17 cellular contexts compared by ENCODE assay signal in genomic region chr12:121550974-121551631, GRCh38. TPM values are rescaled to one million over a fixed set of nuclear protein-coding genes. Genes with fewer than 3 reads are reported as not detected.
DNase-seq lines count a peak whose midpoint lies in the region; ATAC-seq, FAIRE-seq and TF ChIP-seq lines count a peak whose summit lies in the region.
"Had no signal": no experiment of that assay in that cellular context is flagged by ENCODE, and none has a peak within 500 bp of the region (broad histone marks: within the 10 kb centered on the region; RNA-seq: fewer than 3 reads in every experiment).

No MANE protein-coding gene starts in this region.

- POLR2A ChIA-PET in CD8-positive, alpha-beta memory T cell (lab: Charles Lee) = interaction anchor here (0.7 kb wide), 1 partner anchor 76 kb away, joined by 3 read pairs; the partner anchor contains the start of gene ORAI1
- POLR2A ChIA-PET in HEK293 (lab: Yijun Ruan, JAX) (no interaction called here), GM12878 (lab: Charles Lee) (interaction anchor here (0.6 to 4.7 kb wide), 6 partner anchors 14 to 118 kb away, joined by 3 to 37 read pairs (median 6); no protein-coding TSS in a partner anchor)

- H3K27me3 Mint-ChIP-seq in CD8-positive, alpha-beta memory T cell = no peaks in the 10 kb centered on the region

- CTCF ChIA-PET in CD8-positive, alpha-beta memory T cell (lab: Charles Lee) = interaction anchor here (0.7 to 12.7 kb wide), 9 partner anchors 9 to 132 kb away, joined by 3 to 150 read pairs (median 6); partner anchors contain the start of genes MORN3 and ORAI1
- CTCF ChIA-PET in HEK293 (lab: Yijun Ruan, JAX) (interaction anchor here (1.1 to 7.0 kb wide), 10 partner anchors 11 to 243 kb away, joined by 3 to 121 read pairs (median 9); partner anchors contain the start of genes MORN3, ORAI1, RHOF and TMEM120B), GM12878 (lab: Yijun Ruan, JAX) (interaction anchor here (1.1 to 6.3 kb wide), 6 partner anchors 9 to 131 kb away, joined by 5 to 80 read pairs (median 30); partner anchors contain the start of genes MORN3 and ORAI1)

- BruUV-seq in GM12878 (replicated peaks; lab: Mats Ljungman, UMichigan) = no TSS peak

- peaks cover 0 to 50% (median 9%) of the 10 kb centered on the region in 3 donors for H3K36me3 Mint-ChIP-seq in CD8-positive, alpha-beta memory T cell

- TF ChIP-seq CTCF in HEK293 (tag by site-specific recombination; IDR thresholded peaks at IDR 0.05) = no peak
- no peak for TF ChIP-seq CTCF in GM12878 (IDR thresholded peaks at IDR 0.05 in 2 of 3, conservative IDR thresholded peaks at IDR 0.05 in 1 of 3; ENCODE audit: control insufficient read depth in 2 of 3, extremely low read depth in 1 of 3, insufficient read depth in 1 of 3, low read depth in 3 of 3, low read length in 3 of 3)
- TF ChIP-seq CTCF in lower lobe of right lung (IDR thresholded peaks at IDR 0.05) = no peak
- TF ChIP-seq CTCF in vagina (IDR thresholded peaks at IDR 0.05) = no peak

- peaks cover 12% of the 10 kb centered on the region for H3K36me3 ChIP-seq in CD8-positive, alpha-beta memory T cell (ENCODE audit: insufficient read depth, low read length)
- H3K36me3 ChIP-seq in HEK293 (ENCODE audit: control insufficient read depth in 2 of 2, insufficient read depth in 1 of 2, low read length in 2 of 2) (peaks cover 5 to 28% of the 10 kb centered on the region in 2 experiments; a peak in 2 of 3 replicates), GM12878 (ENCODE audit: control insufficient read depth in 2 of 2, insufficient read depth in 2 of 2, low read length in 1 of 2) (peaks cover 0 to 4% of the 10 kb centered on the region in 2 experiments; a peak in 3 of 4 replicates), lower lobe of right lung (peaks cover 14% of the 10 kb centered on the region), vagina (no peaks in the 10 kb centered on the region)
- H3K36me3 ChIP-seq: MG63 had no signal

- no peaks in the 10 kb centered on the region for H3K79me2 ChIP-seq in GM12878 (ENCODE audit: control insufficient read depth, insufficient read depth, low read length)

- H3K4me3 ChIP-seq in CD8-positive, alpha-beta memory T cell (ENCODE audit: low read length) = no peak overlapping the region
- H3K4me3 ChIP-seq in HEK293 (ENCODE audit: low read depth, low read length) (no peak overlapping the region), GM12878 (no peak overlapping the region), lower lobe of right lung (no peak overlapping the region), vagina (no peak overlapping the region)
- H3K4me3 ChIP-seq: MG63 had no signal

- no peak overlapping the region for H3K4me3 Mint-ChIP-seq in CD8-positive, alpha-beta memory T cell
- H3K4me3 Mint-ChIP-seq: CD14-positive monocyte had no signal

- H3K27me3 ChIP-seq in CD8-positive, alpha-beta memory T cell (ENCODE audit: insufficient read depth, low read length, poor library complexity, severe bottlenecking) = no peaks in the 10 kb centered on the region
- H3K27me3 ChIP-seq in GM12878 (replicated peaks in 1 of 2; ENCODE audit: control insufficient read depth in 2 of 2, insufficient read depth in 2 of 2, low read length in 1 of 2) (no peaks in the 10 kb centered on the region), lower lobe of right lung (ENCODE audit: low read depth) (no peaks in the 10 kb centered on the region), vagina (no peaks in the 10 kb centered on the region)
- H3K27me3 ChIP-seq: MG63 had no signal

- H4K20me1 ChIP-seq in GM12878 (ENCODE audit: control insufficient read depth, insufficient read depth) = no peaks in the 10 kb centered on the region

- TF ChIP-seq POLR2A in GM12878 (IDR thresholded peaks at IDR 0.05; ENCODE audit: low read depth, low read length) = no peak
- no peak for TF ChIP-seq POLR2A in vagina (IDR thresholded peaks at IDR 0.05)

- peak; percentile 23 for ATAC-seq in GM12878
- peak; percentile 46 to 77 for ATAC-seq in lower lobe of right lung
- ATAC-seq in GM21529 (IDR thresholded peaks at IDR 0.05; ENCODE audit: unreplicated experiment) = no peak

- TF ChIP-seq RAD21 in GM12878 (IDR thresholded peaks at IDR 0.05; ENCODE audit: insufficient read depth, low read depth, low read length) = no peak

- no peak overlapping the region for H3K27ac ChIP-seq in CD8-positive, alpha-beta memory T cell (ENCODE audit: low read depth, low read length)
- no peak overlapping the region for H3K27ac ChIP-seq in HEK293 (ENCODE audit: extremely low read depth, low read depth, low read length)
- H3K27ac ChIP-seq in GM12878 (ENCODE audit: control insufficient read depth, insufficient read depth) = no peak overlapping the region
- H3K27ac ChIP-seq in lower lobe of right lung = no peak overlapping the region
- no peak overlapping the region for H3K27ac ChIP-seq in vagina

- peak overlapping the region; percentile 10 to 98 (median 96) for H3K27ac Mint-ChIP-seq in CD8-positive, alpha-beta memory T cell

- no peaks in the 10 kb centered on the region for H3K9me3 Mint-ChIP-seq in CD8-positive, alpha-beta memory T cell
- H3K9me3 Mint-ChIP-seq: CD14-positive monocyte had no signal

- no peak overlapping the region for H3K9ac ChIP-seq in GM12878 (ENCODE audit: control insufficient read depth, insufficient read depth, low read length)

- H3K4me1 ChIP-seq in CD8-positive, alpha-beta memory T cell (ENCODE audit: insufficient read depth, low read length) = peaks cover 13% of the 10 kb centered on the region
- H3K4me1 ChIP-seq in HEK293 (ENCODE audit: control insufficient read depth, insufficient read depth, low read length) (no peaks in the 10 kb centered on the region), GM12878 (ENCODE audit: control insufficient read depth, insufficient read depth, low read length) (peaks cover 25% of the 10 kb centered on the region), lower lobe of right lung (no peaks in the 10 kb centered on the region), vagina (no peaks in the 10 kb centered on the region)
- H3K4me1 ChIP-seq: Caco-2 had no signal

- WGBS in GM12878 (ENCODE audit: insufficient coverage, insufficient replicate concordance, low lambda C conversion rate, missing lambda C conversion rate) = 80% methylated on average over 9 of the region's 13 CpGs

- in situ Hi-C loops in GM12878 (cut with MboI) = loop anchor here (5.0 kb wide), 1 partner anchor 121 kb away; no protein-coding TSS in a partner anchor

- peaks cover 9 to 12% (median 12%) of the 10 kb centered on the region in 3 donors for H3K4me1 Mint-ChIP-seq in CD8-positive, alpha-beta memory T cell

- H3K4me2 ChIP-seq in GM12878 (ENCODE audit: control insufficient read depth, insufficient read depth) = no peak overlapping the region

- SMC1A ChIA-PET in GM12878 (lab: Charles Lee; ENCODE audit: uncharacterized antibody, unreplicated experiment) = interaction anchor here (0.7 to 4.0 kb wide), 20 partner anchors 9 to 133 kb away, joined by 3 to 55 read pairs (median 6); partner anchors contain the start of genes KDM2B, MORN3 and ORAI1

- no peak for DNase-seq in CD8-positive, alpha-beta memory T cell
- DNase-seq in GM12878 (ENCODE audit: low read depth, low spot score) (no peak), lower lobe of right lung (no peak), vagina (ENCODE audit: extremely low spot score in 2 of 2) (no peak)
- DNase-seq in activated T-cell treated with anti-CD3 and anti-CD28 coated beads, Interleukin-2, amount 50 U/mL, for 48 hours = no peak
- DNase-seq in activated CD4-positive, alpha-beta T cell treated with anti-CD3 and anti-CD28 coated beads for 4 hours = no peak
- DNase-seq: GOT3, MG63, NCI-H1092, NCI-H1694, NCI-H526 treated with DMSO at 0.1 percent for 48 hours, OCI-M1, SIG-M5 had no signal

- FAIRE-seq in GM12878 (lab: Jason Lieb, UNC) = no peak

- intact Hi-C loops in GM12878 (cut with micrococcal nuclease; ENCODE audit: unreplicated experiment) = loop anchor here (5.0 kb wide), 3 partner anchors 49 to 131 kb away; partner anchors contain the start of gene MORN3
- intact Hi-C loops in lower lobe of right lung (cut with DNase I) = no loop called here
- intact Hi-C loops in vagina (cut with DNase I) = loop anchor here (5.0 kb wide), 1 partner anchor 131 kb away; no protein-coding TSS in a partner anchor

- RAD21 ChIA-PET in GM12878 (lab: Charles Lee; ENCODE audit: unreplicated experiment) = interaction anchor here (0.7 to 4.4 kb wide), 11 partner anchors 12 to 135 kb away, joined by 3 to 57 read pairs (median 7); partner anchors contain the start of gene ORAI1

- no peak overlapping the region for H2AFZ ChIP-seq in GM12878 (ENCODE audit: control insufficient read depth, low read depth, low read length)

- H3K9me3 ChIP-seq in CD8-positive, alpha-beta memory T cell (ENCODE audit: low read length) = no peaks in the 10 kb centered on the region
- H3K9me3 ChIP-seq in HEK293 (ENCODE audit: control insufficient read depth, insufficient read depth, low read depth, low read length) (no peaks in the 10 kb centered on the region), GM12878 (replicated peaks; ENCODE audit: control insufficient read depth, insufficient read depth, low read length) (no peaks in the 10 kb centered on the region), lower lobe of right lung (no peaks in the 10 kb centered on the region), vagina (no peaks in the 10 kb centered on the region)
- H3K9me3 ChIP-seq: Caco-2, MG63 had no signal

- TF ChIP-seq EP300 in GM12878 (IDR thresholded peaks at IDR 0.05; ENCODE audit: borderline replicate concordance in 1 of 2, control insufficient read depth in 1 of 2, low read depth in 2 of 2, low read length in 2 of 2) = no peak

TF ChIP-seq in GM12878, 131 proteins besides CTCF, POLR2A, EP300 and RAD21 (continues in another document):
- no peak for TF ChIP-seq MYC (IDR thresholded peaks at IDR 0.05; ENCODE audit: insufficient read depth, insufficient read length, insufficient replicate concordance, low read length, severe bottlenecking)

RNA-seq across cellular contexts. Expression of gene KDM2B, which starts 29.7 kb away (rescaled TPM):
- total RNA-seq in CD8-positive, alpha-beta memory T cell = 10 to 100 TPM; 63.2 to 64.0 TPM
- 18.3 TPM for polyA plus RNA-seq in CD8-positive, alpha-beta memory T cell
- 634 and 686 TPM in 2 replicates for total RNA-seq in GM12878 (2013; cell fraction: nucleolus; rRNA removed)
- total RNA-seq in GM12878 (2014; rRNA removed) = 57.9 and 62.9 TPM in 2 replicates
- 33.0 and 34.1 TPM in 2 replicates for total RNA-seq in GM12878 (2014; rRNA removed; fragmentation: Illumina TruSeq; extraction: Trizol)
- 76.3 and 87.6 TPM in 2 replicates for total RNA-seq in GM12878 (2021)
- 76.8 TPM for polyA plus RNA-seq in GM12878 (2011; ENCODE audit: low read depth)
- polyA plus RNA-seq in GM12878 (2011; rRNA removed) = 67.9 and 124 TPM in 2 replicates
- 103 and 121 TPM in 2 replicates for polyA plus RNA-seq in GM12878 (2011; cell fraction: cytosol; rRNA removed)
- polyA plus RNA-seq in GM12878 (2011; cell fraction: nucleus; rRNA removed) = 380 and 393 TPM in 2 replicates
- polyA plus RNA-seq in GM12878 (2012) = 81.7 and 83.4 TPM in 2 replicates
- 31.7 and 46.7 TPM in 2 replicates for polyA plus RNA-seq in GM12878 (2014; fragmentation: Illumina TruSeq; extraction: Trizol)
- 10 to 100 TPM; 13.6 to 14.7 TPM for polyA plus RNA-seq in GM12878 (2014; fragmentation: Nextera tagmentation; extraction: Ambion mirVana)
- polyA plus RNA-seq in GM12878 (2014; rRNA removed) = 72.8 and 77.4 TPM in 2 replicates
- polyA plus RNA-seq in GM12878 (2016; fragmentation: Nextera tagmentation; extraction: Ambion mirVana) = 10 to 100 TPM; 31.8 to 34.0 TPM
- polyA minus RNA-seq in GM12878 (2011; rRNA and poly(A)+ RNA removed) = 395 and 503 TPM in 2 replicates
- 82.7 and 85.4 TPM in 2 replicates for polyA minus RNA-seq in GM12878 (2011; cell fraction: cytosol; rRNA and poly(A)+ RNA removed)
- polyA minus RNA-seq in GM12878 (2011; cell fraction: nucleus; rRNA and poly(A)+ RNA removed) = 171 and 227 TPM in 2 replicates
- total RNA-seq in lower lobe of right lung = 36.8 TPM
- total RNA-seq in vagina = 18.9 TPM
